1 cellular context compared by ENCODE assay signal in genomic region chr20:32449057-32449889, GRCh38.
TF ChIP-seq lines count a peak whose summit lies in the region.

No MANE protein-coding gene starts in this region.

TF ChIP-seq in HepG2, 621 proteins besides CTCF, POLR2A, EP300 and RAD21 (continued from another document):
- no peak for TF ChIP-seq ZNF501 (CRISPR knock-in tag; IDR thresholded peaks at IDR 0.05)
- no peak for TF ChIP-seq ESRRA (CRISPR knock-in tag; IDR thresholded peaks at IDR 0.05; ENCODE audit: low read depth)
- TF ChIP-seq ZNF772 (CRISPR knock-in tag; IDR thresholded peaks at IDR 0.05): 0 out of 2 replicates have a peak, but pooled peaks have one; percentile 23
- TF ChIP-seq ZNF33B (CRISPR knock-in tag; IDR thresholded peaks at IDR 0.05): no peak
- TF ChIP-seq ZFP41 (CRISPR knock-in tag; IDR thresholded peaks at IDR 0.05; ENCODE audit: borderline replicate concordance): no peak
- no peak for TF ChIP-seq AKNA (CRISPR knock-in tag; IDR thresholded peaks at IDR 0.05; ENCODE audit: borderline replicate concordance)
